8 cellular contexts compared by ENCODE assay signal in genomic region chr22:42930810-42931420, GRCh38.
DNase-seq lines count a peak whose midpoint lies in the region; TF ChIP-seq lines count a peak whose summit lies in the region.

No MANE protein-coding gene starts in this region.

- peak; percentile 17; the same call in 1 of the 2 replicates for TF ChIP-seq RAD21 in Ishikawa (IDR thresholded peaks at IDR 0.05; ENCODE audit: low read depth)

- WGBS in lower leg skin, 2 donors: 47 to 55% methylated on average over 9 of the region's 9 CpGs

- CTCF ChIA-PET in GM10248 (lab: Yijun Ruan, JAX): interaction anchor here (1.3 to 2.9 kb wide), 5 partner anchors 9 to 63 kb away, joined by 3 to 9 read pairs (median 5); no protein-coding TSS in a partner anchor

- H3K4me1 Mint-ChIP-seq in mesothelial cell of epicardium: peaks cover 39% of the 10 kb centered on the region

- POLR2A ChIA-PET in GM10248 (lab: Yijun Ruan, JAX): interaction anchor here (1.0 to 1.6 kb wide), 4 partner anchors 8 to 85 kb away, joined by 3 to 6 read pairs (median 4); no protein-coding TSS in a partner anchor

- H3K36me3 Mint-ChIP-seq in mesothelial cell of epicardium: no peaks in the 10 kb centered on the region

- intact Hi-C loops in lower leg skin (cut with DNase I; ENCODE audit: low total_unique reads): no loop called here

- no peak for TF ChIP-seq POLR2A in lower leg skin (IDR thresholded peaks at IDR 0.05)

- no peak overlapping the region for H3K4me3 ChIP-seq in epithelial cell of proximal tubule (ENCODE audit: low read depth, low read length)
- no peak overlapping the region for H3K4me3 ChIP-seq in lower leg skin (ENCODE audit: low read depth, poor library complexity, severe bottlenecking)

- H3K4me3 Mint-ChIP-seq in mesothelial cell of epicardium: no peak overlapping the region

- no peak for TF ChIP-seq EP300 in Ishikawa (IDR thresholded peaks at IDR 0.05; ENCODE audit: borderline replicate concordance)

- DNase-seq in GM10248 (ENCODE audit: extremely low spot score) (no peak), epithelial cell of proximal tubule (ENCODE audit: low read depth) (no peak), renal cortical epithelial cell (ENCODE audit: low read depth) (peak; percentile 65), mesothelial cell of epicardium (ENCODE audit: low spot score in 2 of 2, unreplicated experiment in 2 of 2) (no peak), inferior parietal cortex (ENCODE audit: extremely low spot score) (no peak), lower leg skin (ENCODE audit: low spot score in 2 of 2) (no peak), globus pallidus (ENCODE audit: low spot score) (no peak)

- H3K9me3 Mint-ChIP-seq in mesothelial cell of epicardium: no peaks in the 10 kb centered on the region

- H3K27ac Mint-ChIP-seq in mesothelial cell of epicardium: no peak overlapping the region

- TF ChIP-seq CTCF in GM10248 (IDR thresholded peaks at IDR 0.05; ENCODE audit: control extremely low read depth, extremely low read depth, low read depth, missing control alignments) (peak; percentile 28), epithelial cell of proximal tubule (conservative IDR thresholded peaks at IDR 0.05; ENCODE audit: low read depth, low read length) (peak; percentile 59), mesothelial cell of epicardium (IDR thresholded peaks at IDR 0.05; ENCODE audit: unreplicated experiment) (no peak), lower leg skin (IDR thresholded peaks at IDR 0.05) (no peak)

- H3K27me3 Mint-ChIP-seq in mesothelial cell of epicardium (ENCODE audit: low read depth): no peaks in the 10 kb centered on the region

TF ChIP-seq in Ishikawa, 13 proteins besides CTCF, POLR2A, EP300 and RAD21:
- no peak for TF ChIP-seq TEAD4 (IDR thresholded peaks at IDR 0.05)
- TF ChIP-seq, protein P1, sequence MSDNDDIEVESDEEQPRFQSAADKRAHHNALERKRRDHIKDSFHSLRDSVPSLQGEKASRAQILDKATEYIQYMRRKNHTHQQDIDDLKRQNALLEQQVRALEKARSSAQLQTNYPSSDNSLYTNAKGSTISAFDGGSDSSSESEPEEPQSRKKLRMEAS (IDR thresholded peaks at IDR 0.05): no peak
- no peak for TF ChIP-seq ZBTB7A (IDR thresholded peaks at IDR 0.05; ENCODE audit: low read depth)
- TF ChIP-seq, protein P2, sequence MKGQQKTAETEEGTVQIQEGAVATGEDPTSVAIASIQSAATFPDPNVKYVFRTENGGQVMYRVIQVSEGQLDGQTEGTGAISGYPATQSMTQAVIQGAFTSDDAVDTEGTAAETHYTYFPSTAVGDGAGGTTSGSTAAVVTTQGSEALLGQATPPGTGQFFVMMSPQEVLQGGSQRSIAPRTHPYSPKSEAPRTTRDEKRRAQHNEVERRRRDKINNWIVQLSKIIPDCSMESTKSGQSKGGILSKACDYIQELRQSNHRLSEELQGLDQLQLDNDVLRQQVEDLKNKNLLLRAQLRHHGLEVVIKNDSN (IDR thresholded peaks at IDR 0.05): peak; percentile 82
- TF ChIP-seq CEBPB (IDR thresholded peaks at IDR 0.05): no peak
- no peak for TF ChIP-seq TCF12 (IDR thresholded peaks at IDR 0.05; ENCODE audit: low read depth)
- TF ChIP-seq FOXM1 (IDR thresholded peaks at IDR 0.05; ENCODE audit: borderline replicate concordance, low read depth): no peak
- no peak for TF ChIP-seq REST (IDR thresholded peaks at IDR 0.05; ENCODE audit: low read depth)

Comparison
In these comparisons a context has a peak if more than half of its experiments do, and no peak if none do; other contexts are left out.
1. CTCF ChIP-seq: peak in GM10248 (single experiment) and epithelial cell of proximal tubule (single experiment); none in mesothelial cell of epicardium (single experiment) and lower leg skin (0 of 3).